In genomic region chr5:42772265-42772993, GRCh38 we compare ENCODE assay signal across 1 cellular context.
A peak's percentile ranks its signal among the peaks of the same experiment; 100 is the strongest.
TF ChIP-seq lines count a peak whose summit lies in the region.

No MANE protein-coding gene starts in this region.

TF ChIP-seq in K562, 482 proteins besides CTCF, POLR2A, EP300 and RAD21 (continued from another document):
- TF ChIP-seq HMBOX1 (IDR thresholded peaks at IDR 0.05) (no peak), C11orf30 (IDR thresholded peaks at IDR 0.05; ENCODE audit: low read depth) (peak; percentile 24; the same call in 1 of the 2 replicates), ZNF75A (CRISPR knock-in tag; IDR thresholded peaks at IDR 0.05) (no peak), ATF3 (IDR thresholded peaks at IDR 0.05) (0 out of 2 replicates have a peak, but pooled peaks have one; percentile 28), ATF3 (CRISPR knock-in tag; conservative IDR thresholded peaks at IDR 0.05) (no peak)
TF ChIP-seq in K562: peak in this region for 4.
